ENCODE assay signal across 1 cellular context in genomic region chr2:60355849-60356261, GRCh38.
TF ChIP-seq lines count a peak whose summit lies in the region.

No MANE protein-coding gene starts in this region.

TF ChIP-seq in GM12878, 131 proteins besides CTCF, POLR2A, EP300 and RAD21 (continued from another document):
- TF ChIP-seq, protein P1, sequence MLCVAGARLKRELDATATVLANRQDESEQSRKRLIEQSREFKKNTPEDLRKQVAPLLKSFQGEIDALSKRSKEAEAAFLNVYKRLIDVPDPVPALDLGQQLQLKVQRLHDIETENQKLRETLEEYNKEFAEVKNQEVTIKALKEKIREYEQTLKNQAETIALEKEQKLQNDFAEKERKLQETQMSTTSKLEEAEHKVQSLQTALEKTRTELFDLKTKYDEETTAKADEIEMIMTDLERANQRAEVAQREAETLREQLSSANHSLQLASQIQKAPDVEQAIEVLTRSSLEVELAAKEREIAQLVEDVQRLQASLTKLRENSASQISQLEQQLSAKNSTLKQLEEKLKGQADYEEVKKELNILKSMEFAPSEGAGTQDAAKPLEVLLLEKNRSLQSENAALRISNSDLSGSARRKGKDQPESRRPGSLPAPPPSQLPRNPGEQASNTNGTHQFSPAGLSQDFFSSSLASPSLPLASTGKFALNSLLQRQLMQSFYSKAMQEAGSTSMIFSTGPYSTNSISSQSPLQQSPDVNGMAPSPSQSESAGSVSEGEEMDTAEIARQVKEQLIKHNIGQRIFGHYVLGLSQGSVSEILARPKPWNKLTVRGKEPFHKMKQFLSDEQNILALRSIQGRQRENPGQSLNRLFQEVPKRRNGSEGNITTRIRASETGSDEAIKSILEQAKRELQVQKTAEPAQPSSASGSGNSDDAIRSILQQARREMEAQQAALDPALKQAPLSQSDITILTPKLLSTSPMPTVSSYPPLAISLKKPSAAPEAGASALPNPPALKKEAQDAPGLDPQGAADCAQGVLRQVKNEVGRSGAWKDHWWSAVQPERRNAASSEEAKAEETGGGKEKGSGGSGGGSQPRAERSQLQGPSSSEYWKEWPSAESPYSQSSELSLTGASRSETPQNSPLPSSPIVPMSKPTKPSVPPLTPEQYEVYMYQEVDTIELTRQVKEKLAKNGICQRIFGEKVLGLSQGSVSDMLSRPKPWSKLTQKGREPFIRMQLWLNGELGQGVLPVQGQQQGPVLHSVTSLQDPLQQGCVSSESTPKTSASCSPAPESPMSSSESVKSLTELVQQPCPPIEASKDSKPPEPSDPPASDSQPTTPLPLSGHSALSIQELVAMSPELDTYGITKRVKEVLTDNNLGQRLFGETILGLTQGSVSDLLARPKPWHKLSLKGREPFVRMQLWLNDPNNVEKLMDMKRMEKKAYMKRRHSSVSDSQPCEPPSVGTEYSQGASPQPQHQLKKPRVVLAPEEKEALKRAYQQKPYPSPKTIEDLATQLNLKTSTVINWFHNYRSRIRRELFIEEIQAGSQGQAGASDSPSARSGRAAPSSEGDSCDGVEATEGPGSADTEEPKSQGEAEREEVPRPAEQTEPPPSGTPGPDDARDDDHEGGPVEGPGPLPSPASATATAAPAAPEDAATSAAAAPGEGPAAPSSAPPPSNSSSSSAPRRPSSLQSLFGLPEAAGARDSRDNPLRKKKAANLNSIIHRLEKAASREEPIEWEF (IDR thresholded peaks at IDR 0.05; ENCODE audit: insufficient replicate concordance, low read depth, low read length) = no peak
- no peak for TF ChIP-seq TCF3 (IDR thresholded peaks at IDR 0.05; ENCODE audit: borderline replicate concordance, insufficient read depth, low read depth, low read length)
- TF ChIP-seq, protein P2, sequence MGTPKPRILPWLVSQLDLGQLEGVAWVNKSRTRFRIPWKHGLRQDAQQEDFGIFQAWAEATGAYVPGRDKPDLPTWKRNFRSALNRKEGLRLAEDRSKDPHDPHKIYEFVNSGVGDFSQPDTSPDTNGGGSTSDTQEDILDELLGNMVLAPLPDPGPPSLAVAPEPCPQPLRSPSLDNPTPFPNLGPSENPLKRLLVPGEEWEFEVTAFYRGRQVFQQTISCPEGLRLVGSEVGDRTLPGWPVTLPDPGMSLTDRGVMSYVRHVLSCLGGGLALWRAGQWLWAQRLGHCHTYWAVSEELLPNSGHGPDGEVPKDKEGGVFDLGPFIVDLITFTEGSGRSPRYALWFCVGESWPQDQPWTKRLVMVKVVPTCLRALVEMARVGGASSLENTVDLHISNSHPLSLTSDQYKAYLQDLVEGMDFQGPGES (IDR thresholded peaks at IDR 0.05) = no peak
